8 cellular contexts compared by ENCODE assay signal in genomic region chr9:36008774-36009300, GRCh38. TPM values are rescaled to one million over a fixed set of nuclear protein-coding genes. Genes with fewer than 3 reads are reported as not detected.
DNase-seq lines count a peak whose midpoint lies in the region; ATAC-seq and TF ChIP-seq lines count a peak whose summit lies in the region.

No MANE protein-coding gene starts in this region.

- no peaks in the 10 kb centered on the region for H3K79me2 ChIP-seq in SU-DHL-6 (ENCODE audit: insufficient read depth, low read length)

- no peak overlapping the region for H3K4me2 ChIP-seq in SU-DHL-6 (ENCODE audit: low read depth, low read length, poor library complexity, severe bottlenecking)

- no peaks in the 10 kb centered on the region for H3F3A ChIP-seq in SU-DHL-6 (ENCODE audit: insufficient read depth)

- peaks cover 20% of the 10 kb centered on the region for H3K27me3 Mint-ChIP-seq in activated naive CD8-positive, alpha-beta T cell treated with anti-CD3 and anti-CD28 coated beads for 36 hours

- no peak overlapping the region for H3K27ac Mint-ChIP-seq in activated naive CD8-positive, alpha-beta T cell treated with anti-CD3 and anti-CD28 coated beads for 36 hours

- H3K27me3 ChIP-seq in SU-DHL-6 (ENCODE audit: low read length), result 0 out of 2 replicates have a peak, but pooled peaks cover 3% of the 10 kb centered on the region
- H3K27me3 ChIP-seq in heart right ventricle, result peaks cover 0 to 6% (median 0%) of the 10 kb centered on the region in 7 donors
- H3K27me3 ChIP-seq in gastrocnemius medialis, result peaks cover 0 to 3% (median 0%) of the 10 kb centered on the region in 3 donors

- TF ChIP-seq CTCF in NB4 (IDR thresholded peaks at IDR 0.05; ENCODE audit: low read depth, low read length), result peak; percentile 92
- peak; percentile 99 for TF ChIP-seq CTCF in SU-DHL-6 (IDR thresholded peaks at IDR 0.05; ENCODE audit: insufficient read depth, low read length, poor library complexity, severe bottlenecking)
- TF ChIP-seq CTCF in heart right ventricle (IDR thresholded peaks at IDR 0.05), result peak; percentile 87 to 99 (median 95)
- TF ChIP-seq CTCF in gastrocnemius medialis (IDR thresholded peaks at IDR 0.05 in 4 of 5, conservative IDR thresholded peaks at IDR 0.05 in 1 of 5), result peak; percentile 48 to 90 (median 81)

- no peaks in the 10 kb centered on the region for H3K9me3 ChIP-seq in SU-DHL-6 (ENCODE audit: insufficient read depth, low read length)
- peaks cover 0 to 14% (median 5%) of the 10 kb centered on the region in 11 donors for H3K9me3 ChIP-seq in heart right ventricle
- H3K9me3 ChIP-seq in gastrocnemius medialis, result no peaks in the 10 kb centered on the region

- TF ChIP-seq POLR2A in NB4 (IDR thresholded peaks at IDR 0.05; ENCODE audit: extremely low read depth, insufficient read length) (no peak), gastrocnemius medialis (IDR thresholded peaks at IDR 0.05) (no peak)

- H3K9ac ChIP-seq in SU-DHL-6 (ENCODE audit: low read length), result no peak overlapping the region

- H3K9me2 ChIP-seq in SU-DHL-6 (replicated peaks; ENCODE audit: insufficient read depth, low read length), result no peaks in the 10 kb centered on the region

- H3K9me3 Mint-ChIP-seq in activated naive CD8-positive, alpha-beta T cell treated with anti-CD3 and anti-CD28 coated beads for 36 hours, result no peaks in the 10 kb centered on the region

- WGBS in heart right ventricle, 2 donors, result 10% methylated on average over 10 to 11 of the region's 11 CpGs

- no peak overlapping the region for H3K4me3 Mint-ChIP-seq in activated naive CD8-positive, alpha-beta T cell treated with anti-CD3 and anti-CD28 coated beads for 36 hours

- H4K20me1 ChIP-seq in SU-DHL-6 (ENCODE audit: low read depth, low read length), result no peaks in the 10 kb centered on the region

- DNase-seq in AG08395 (ENCODE audit: low spot score) (peak; percentile 85), NB4 (ENCODE audit: low read depth) (peak; percentile 62), heart right ventricle (peak; percentile 26 to 34), gastrocnemius medialis (peak; percentile 11 to 41)
- DNase-seq in activated naive CD8-positive, alpha-beta T cell treated with anti-CD3 and anti-CD28 coated beads for 36 hours, result peak; percentile 64

- in situ Hi-C loops in gastrocnemius medialis (cut with MboI; ENCODE audit: low sequenced_read_pairs in 4 of 4), result no loop called here

- H3K36me3 Mint-ChIP-seq in activated naive CD8-positive, alpha-beta T cell treated with anti-CD3 and anti-CD28 coated beads for 36 hours, result no peaks in the 10 kb centered on the region

- H3K27ac ChIP-seq in SU-DHL-6 (ENCODE audit: low read depth, low read length) (no peak overlapping the region), heart right ventricle (no peak overlapping the region), gastrocnemius medialis (no peak overlapping the region)

- ATAC-seq in GM18873 (IDR thresholded peaks at IDR 0.05; ENCODE audit: low FRiP score, unreplicated experiment) (peak; percentile 54), heart right ventricle (peak in 7 of 8 donors; percentile 64 to 87 (median 73)), gastrocnemius medialis (peak; percentile 78 to 87), HG02798 (IDR thresholded peaks at IDR 0.05; ENCODE audit: poor library complexity, unreplicated experiment) (no peak)

- intact Hi-C loops in heart right ventricle (cut with DNase I), result loop anchor here in 3 of 10 donors (1.0 to 5.0 kb wide), 3 partner anchors 52 to 158 kb away; partner anchors contain the start of gene OR2S2 (in 1 of the 3)
- intact Hi-C loops in gastrocnemius medialis (cut with DNase I; ENCODE audit: low total_unique reads), result loop anchor here (1.0 to 10.0 kb wide), 3 partner anchors 14 to 157 kb away; no protein-coding TSS in a partner anchor

- no peak overlapping the region for H2AFZ ChIP-seq in SU-DHL-6 (ENCODE audit: low read depth, low read length, severe bottlenecking)

- no peaks in the 10 kb centered on the region for H3K36me3 ChIP-seq in SU-DHL-6 (ENCODE audit: low read length)
- H3K36me3 ChIP-seq in heart right ventricle, result no peaks in the 10 kb centered on the region
- H3K36me3 ChIP-seq in gastrocnemius medialis, result no peaks in the 10 kb centered on the region

- no peak overlapping the region for H3K4me3 ChIP-seq in NB4 (ENCODE audit: low read depth, low read length)
- H3K4me3 ChIP-seq in SU-DHL-6 (ENCODE audit: insufficient read depth, low read length, poor library complexity, severe bottlenecking), result no peak overlapping the region
- no peak overlapping the region for H3K4me3 ChIP-seq in heart right ventricle
- no peak overlapping the region for H3K4me3 ChIP-seq in gastrocnemius medialis

- peaks cover 0 to 6% (median 0%) of the 10 kb centered on the region in 9 donors for H3K4me1 ChIP-seq in heart right ventricle
- H3K4me1 ChIP-seq in gastrocnemius medialis, result no peaks in the 10 kb centered on the region

- peaks cover 9% of the 10 kb centered on the region for H3K4me1 Mint-ChIP-seq in activated naive CD8-positive, alpha-beta T cell treated with anti-CD3 and anti-CD28 coated beads for 36 hours

RNA-seq across cellular contexts. Expression of gene RECK, which starts 27.9 kb away (rescaled TPM):
- 1 to 10 TPM; 4.4 to 5.2 TPM for total RNA-seq in activated naive CD8-positive, alpha-beta T cell treated with anti-CD3 and anti-CD28 coated beads for 36 hours
- total RNA-seq in heart right ventricle, result 1 to 10 TPM; 4.1 to 5.8 (median 5.2) TPM
- polyA plus RNA-seq in heart right ventricle, result 1 to 10 TPM; 2.9 to 4.5 TPM
- total RNA-seq in gastrocnemius medialis, result 1 to 10 TPM; 2.9 to 4.1 (median 3.5) TPM

RNA-seq across cellular contexts. Expression of gene OR2S2, which starts 50.9 kb away (rescaled TPM):
- not detected for total RNA-seq in activated naive CD8-positive, alpha-beta T cell treated with anti-CD3 and anti-CD28 coated beads for 36 hours
- total RNA-seq in heart right ventricle (not detected), gastrocnemius medialis (not detected)
- polyA plus RNA-seq in heart right ventricle, result not detected

Comparison
In these comparisons a context has a peak if more than half of its experiments do, and no peak if none do; other contexts are left out.
1. DNase-seq: peak in every context shown above with its lines; median percentile 85 in AG08395; 64 in activated naive CD8-positive, alpha-beta T cell treated with anti-CD3 and anti-CD28 coated beads for 36 hours; 62 in NB4; 30 in heart right ventricle; 26 in gastrocnemius medialis.